31 cellular contexts compared by ENCODE assay signal in the genomic region with DNA sequence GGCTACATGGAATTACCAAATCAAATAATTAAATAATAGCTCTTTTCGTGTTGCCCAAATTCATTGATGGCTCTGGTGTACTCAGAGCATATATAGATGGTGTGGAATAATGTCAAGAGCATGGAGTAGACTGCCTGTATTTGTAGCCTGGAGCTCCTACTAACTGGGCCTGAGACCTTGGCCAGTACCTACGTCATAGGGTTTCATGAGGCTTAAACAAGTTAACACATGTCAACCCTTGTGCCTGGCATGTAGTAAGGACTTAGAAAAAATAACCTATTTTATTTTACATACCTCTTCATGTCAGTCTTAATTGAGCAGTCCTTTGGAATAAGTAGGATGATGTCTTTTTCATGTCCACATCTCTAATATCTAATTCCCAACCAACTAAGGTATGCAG.
"Had no signal": no experiment of that assay in that cellular context is flagged by ENCODE, and none has a peak within 500 bp of the region (broad histone marks: within the 10 kb centered on the region; RNA-seq: fewer than 3 reads in every experiment).

No MANE protein-coding gene starts in this region.

- H2AFZ ChIP-seq: neural progenitor cell, parathyroid adenoma had no signal

- ATAC-seq: natural killer cell; psoas muscle; right cardiac atrium; sciatic nerve; stimulated activated memory B cell treated with anti-CD40 and anti-IgM and Interleukin-4, amounts not matched to agents 10 μg/mL and 1 μg/mL and 100 μg/mL, for 72 hours; stimulated activated naive CD8-positive, alpha-beta T cell treated with anti-CD3 and anti-CD28 coated beads, Interleukin-15, amount 100 ng/mL, for 72 hours; stimulated activated naive CD8-positive, alpha-beta T cell treated with anti-CD3 and anti-CD28 coated beads, Interleukin-15, Interleukin-2, amounts not matched to agents 100 U/mL and 50 U/mL, for 24 hours; upper lobe of right lung had no signal

- H3K36me3 Mint-ChIP-seq: natural killer cell; neural progenitor cell; stimulated activated memory B cell treated with anti-CD40 and anti-IgM and Interleukin-4, amounts not matched to agents 10 μg/mL and 1 μg/mL and 100 μg/mL, for 72 hours; type B pancreatic cell had no signal

- H3K9ac ChIP-seq: neural progenitor cell, parathyroid adenoma had no signal

- H3K27me3 Mint-ChIP-seq: progenitor cell of endocrine pancreas; stimulated activated memory B cell treated with anti-CD40 and anti-IgM and Interleukin-4, amounts not matched to agents 10 μg/mL and 1 μg/mL and 100 μg/mL, for 72 hours had no signal

- DNase-seq: natural killer cell; occipital lobe; ovary; posterior cingulate gyrus; psoas muscle; right cardiac atrium; spleen; stimulated activated CD4-positive, alpha-beta T cell treated with anti-CD3 and anti-CD28 coated beads, Interleukin-12 subunit alpha, Interleukin-12 subunit beta, amount 100 ng/mL, for 4 hours; stimulated activated CD4-positive, alpha-beta T cell treated with anti-CD3 and anti-CD28 coated beads, Interleukin-1b, Interleukin-23, amount 100 ng/mL, for 48 hours; stimulated activated CD4-positive, alpha-beta T cell treated with anti-CD3 and anti-CD28 coated beads, Interleukin-4, amount 100 ng/mL, for 1 hour; stimulated activated CD4-positive, alpha-beta T cell treated with anti-CD3 and anti-CD28 coated beads, Interleukin-4, amount 100 ng/mL, for 4 hours; stimulated activated CD8-positive, alpha-beta memory T cell treated with anti-CD3 and anti-CD28 coated beads, Interleukin-4, amount 100 ng/mL, for 48 hours; stimulated activated naive CD4-positive, alpha-beta T cell; stimulated activated naive CD8-positive, alpha-beta T cell treated with anti-CD3 and anti-CD28 coated beads, Interleukin-15, amount 100 ng/mL, for 72 hours; stimulated activated naive CD8-positive, alpha-beta T cell treated with anti-CD3 and anti-CD28 coated beads, Interleukin-15, Interleukin-2, amounts not matched to agents 100 U/mL and 50 U/mL, for 24 hours; substantia nigra; testis; tibial artery; transverse colon; upper lobe of right lung; uterus had no signal

- H3K4me1 ChIP-seq: parathyroid adenoma, psoas muscle, spleen, suprapubic skin, testis, transverse colon, upper lobe of right lung, uterus had no signal

- H3K9me3 Mint-ChIP-seq: nephron; neural progenitor cell; stimulated activated memory B cell treated with anti-CD40 and anti-IgM and Interleukin-4, amounts not matched to agents 10 μg/mL and 1 μg/mL and 100 μg/mL, for 72 hours; stimulated activated naive CD8-positive, alpha-beta T cell treated with anti-CD3 and anti-CD28 coated beads, Interleukin-15, amount 100 ng/mL, for 72 hours had no signal

- H3K4me2 ChIP-seq: neural progenitor cell, smooth muscle cell had no signal

- H3K4me3 Mint-ChIP-seq: natural killer cell; nephron; neural progenitor cell; stimulated activated memory B cell treated with anti-CD40 and anti-IgM and Interleukin-4, amounts not matched to agents 10 μg/mL and 1 μg/mL and 100 μg/mL, for 72 hours; stimulated activated naive CD8-positive, alpha-beta T cell treated with anti-CD3 and anti-CD28 coated beads, Interleukin-15, amount 100 ng/mL, for 72 hours; type B pancreatic cell had no signal

- H3K79me2 ChIP-seq: parathyroid adenoma had no signal

- H3K27me3 ChIP-seq: neural progenitor cell, ovary, suprapubic skin, testis, tibial artery, transverse colon, upper lobe of right lung, uterus had no signal

- H3K4me3 ChIP-seq: neural progenitor cell, ovary, psoas muscle, skin epidermis, smooth muscle cell, spleen, suprapubic skin, testis, tibial artery, transverse colon, upper lobe of right lung, uterus had no signal

- H3K9me3 ChIP-seq: ovary, psoas muscle, spleen, suprapubic skin, testis, tibial artery, transverse colon, upper lobe of right lung had no signal

- H3K4me1 Mint-ChIP-seq: natural killer cell; nephron; stimulated activated memory B cell treated with anti-CD40 and anti-IgM and Interleukin-4, amounts not matched to agents 10 μg/mL and 1 μg/mL and 100 μg/mL, for 72 hours; stimulated activated naive CD8-positive, alpha-beta T cell treated with anti-CD3 and anti-CD28 coated beads, Interleukin-15, amount 100 ng/mL, for 72 hours had no signal

- H3K27ac ChIP-seq: neural progenitor cell, ovary, parathyroid adenoma, psoas muscle, skin epidermis, spleen, suprapubic skin, testis, tibial artery, transverse colon, upper lobe of right lung, uterus had no signal

- H3K27ac Mint-ChIP-seq: natural killer cell; nephron; neural progenitor cell; progenitor cell of endocrine pancreas; stimulated activated memory B cell treated with anti-CD40 and anti-IgM and Interleukin-4, amounts not matched to agents 10 μg/mL and 1 μg/mL and 100 μg/mL, for 72 hours; type B pancreatic cell had no signal

- H3K36me3 ChIP-seq: neural progenitor cell, ovary, spleen, suprapubic skin, tibial artery, transverse colon, upper lobe of right lung, uterus had no signal
